12 cellular contexts compared by ENCODE assay signal in genomic region chr17:17109231-17109630, GRCh38.
DNase-seq lines count a peak whose midpoint lies in the region; ATAC-seq, FAIRE-seq and TF ChIP-seq lines count a peak whose summit lies in the region.
"Had no signal": no experiment of that assay in that cellular context is flagged by ENCODE, and none has a peak within 500 bp of the region (broad histone marks: within the 10 kb centered on the region; RNA-seq: fewer than 3 reads in every experiment).

No MANE protein-coding gene starts in this region.

- peak overlapping the region; percentile 60 for H3K27ac ChIP-seq in PC-9
- H3K27ac ChIP-seq in endodermal cell (ENCODE audit: low read depth, low read length): no peak overlapping the region
- H3K27ac ChIP-seq in psoas muscle: peak overlapping the region; percentile 73
- H3K27ac ChIP-seq: 22Rv1 had no signal

- ATAC-seq in psoas muscle (peak in 2 of 4 donors; percentile 27 to 35), GM18505 (IDR thresholded peaks at IDR 0.05; ENCODE audit: unreplicated experiment) (no peak)

- WGBS in endodermal cell (ENCODE audit: insufficient coverage in 1 of 2, insufficient read length in 1 of 2), 2 experiments: 88 to 89% methylated on average over 3 of the region's 3 CpGs
- WGBS in psoas muscle, 3 donors: 36 to 51% (median 43%) methylated on average over 3 of the region's 3 CpGs

- peaks cover 84% of the 10 kb centered on the region for H3F3A ChIP-seq in PC-9 (ENCODE audit: insufficient read depth, low read depth)

- H3K79me2 ChIP-seq in PC-9 (ENCODE audit: low read depth): peaks cover 100% of the 10 kb centered on the region

- H3K36me3 Mint-ChIP-seq in endodermal cell (ENCODE audit: low read depth): no peaks in the 10 kb centered on the region

- no peak for TF ChIP-seq POLR2A in GM18505 (IDR thresholded peaks at IDR 0.05; ENCODE audit: borderline replicate concordance, extremely low read depth, insufficient read depth, insufficient read length)

- H3K9me3 Mint-ChIP-seq in endodermal cell: no peaks in the 10 kb centered on the region

- DNase-seq in NCI-H1105 treated with DMSO at 0.1 percent for 48 hours (lab: John Stamatoyannopoulos, UW) (peak; percentile 7), NCI-H1105 (lab: John Stamatoyannopoulos, UW) (no peak), PC-9 (no peak), endodermal cell (no peak), psoas muscle (peak in 1 of 2 donors; percentile 44), UCSD-AML1 (lab: John Stamatoyannopoulos, UW; ENCODE audit: unreplicated experiment) (no peak), D721Med (ENCODE audit: insufficient read length, low spot score) (no peak)
- DNase-seq: stimulated activated CD4-positive, alpha-beta T cell treated with anti-CD3 and anti-CD28 coated beads, Interleukin-1b, Interleukin-23, amount 100 ng/mL, for 48 hours had no signal

- H3K9me3 ChIP-seq in PC-9 (ENCODE audit: insufficient read depth, low read depth) (no peaks in the 10 kb centered on the region), endodermal cell (ENCODE audit: control insufficient read depth, low read length) (no peaks in the 10 kb centered on the region), psoas muscle (no peaks in the 10 kb centered on the region)

- H4K20me1 ChIP-seq in PC-9 (ENCODE audit: insufficient read depth): peaks cover 99% of the 10 kb centered on the region

- H3K27me3 ChIP-seq in PC-9 (ENCODE audit: insufficient read depth, low read depth): no peaks in the 10 kb centered on the region
- no peaks in the 10 kb centered on the region for H3K27me3 ChIP-seq in endodermal cell (ENCODE audit: control insufficient read depth, insufficient read depth, low read length, poor library complexity, severe bottlenecking)
- no peaks in the 10 kb centered on the region for H3K27me3 ChIP-seq in psoas muscle (ENCODE audit: insufficient read depth in 3 of 3, low read length in 2 of 3)

- intact Hi-C loops in PC-9 (cut with micrococcal nuclease; ENCODE audit: unreplicated experiment) (no loop called here), psoas muscle (cut with DNase I) (loop anchor here in 1 of 2 donors (10.0 kb wide), 1 partner anchor 56 kb away; no protein-coding TSS in a partner anchor)

- H3K4me1 Mint-ChIP-seq in endodermal cell: no peaks in the 10 kb centered on the region

- no peaks in the 10 kb centered on the region for H3K9me2 ChIP-seq in PC-9 (ENCODE audit: insufficient read depth)

- no peaks in the 10 kb centered on the region for H3K27me3 Mint-ChIP-seq in endodermal cell (ENCODE audit: insufficient read depth)

- FAIRE-seq in D721Med (lab: Jason Lieb, UNC): no peak
- FAIRE-seq: endothelial cell of umbilical vein, RCC 7860 had no signal

- no peak overlapping the region for H3K4me3 Mint-ChIP-seq in endodermal cell

- POLR2A ChIA-PET in PC-9 (lab: Charles Lee; ENCODE audit: unreplicated experiment): no interaction called here

- CTCF ChIA-PET in PC-9 (lab: Charles Lee): interaction anchor here (0.5 kb wide), 1 partner anchor 32 kb away, joined by 3 read pairs; no protein-coding TSS in a partner anchor

- BruUV-seq in PC-9 (replicated peaks; lab: Mats Ljungman, UMichigan): no TSS peak

- TF ChIP-seq CTCF in PC-9 (conservative IDR thresholded peaks at IDR 0.05) (no peak), endodermal cell (conservative IDR thresholded peaks at IDR 0.05) (no peak), psoas muscle (IDR thresholded peaks at IDR 0.05) (peak; percentile 24), D721Med (IDR thresholded peaks at IDR 0.05; ENCODE audit: insufficient read depth, missing control alignments) (no peak)

- H3K36me3 ChIP-seq in PC-9 (ENCODE audit: low read depth) (peaks cover 29% of the 10 kb centered on the region), endodermal cell (ENCODE audit: control insufficient read depth, insufficient read depth, low read length) (no peaks in the 10 kb centered on the region), psoas muscle (ENCODE audit: insufficient read depth in 1 of 2, low read depth in 1 of 2) (no peaks in the 10 kb centered on the region)

- peak overlapping the region; percentile 27 for H3K27ac Mint-ChIP-seq in endodermal cell

- H3K4me1 ChIP-seq in PC-9 (replicated peaks; ENCODE audit: insufficient read depth): peaks cover 52% of the 10 kb centered on the region
- no peaks in the 10 kb centered on the region for H3K4me1 ChIP-seq in endodermal cell (ENCODE audit: control insufficient read depth, insufficient read depth, low read length)
- H3K4me1 ChIP-seq in psoas muscle: peaks cover 97% of the 10 kb centered on the region

- peak overlapping the region; percentile 44; the same call in 1 of the 2 replicates for H3K4me2 ChIP-seq in PC-9

- H2AFZ ChIP-seq in PC-9: no peak overlapping the region

- H3K4me3 ChIP-seq in PC-9 (no peak overlapping the region), endodermal cell (ENCODE audit: low read length) (no peak overlapping the region), psoas muscle (no peak overlapping the region)

- no peak overlapping the region for H3K9ac ChIP-seq in endodermal cell (ENCODE audit: extremely low read depth, low read length, poor library complexity, severe bottlenecking)
